14 cellular contexts compared by ENCODE assay signal in genomic region chr11:10320164-10320563, GRCh38. TPM values are rescaled to one million over a fixed set of nuclear protein-coding genes. Genes with fewer than 3 reads are reported as not detected.
DNase-seq lines count a peak whose midpoint lies in the region; ATAC-seq and TF ChIP-seq lines count a peak whose summit lies in the region.
"Had no signal": no experiment of that assay in that cellular context is flagged by ENCODE, and none has a peak within 500 bp of the region (broad histone marks: within the 10 kb centered on the region; RNA-seq: fewer than 3 reads in every experiment).

No MANE protein-coding gene starts in this region.

- POLR2A ChIA-PET in HEK293 (lab: Yijun Ruan, JAX), result interaction anchor here (1.4 kb wide), 1 partner anchor 16 kb away, joined by 4 read pairs; the partner anchor contains the start of gene ADM

- TF ChIP-seq POLR2A in esophagus muscularis mucosa (IDR thresholded peaks at IDR 0.05; ENCODE audit: low read depth) (no peak), right lobe of liver (IDR thresholded peaks at IDR 0.05) (no peak)

- intact Hi-C loops in esophagus muscularis mucosa (cut with DNase I) (loop anchor here (5.0 kb wide), 1 partner anchor 113 kb away; no protein-coding TSS in a partner anchor), right lobe of liver (cut with DNase I) (no loop called here)

- no peak for ATAC-seq in stimulated activated memory B cell treated with anti-CD40 and anti-IgM and Interleukin-4, amounts not matched to agents 10 μg/mL and 1 μg/mL and 100 μg/mL, for 72 hours
- ATAC-seq in HG02571 (IDR thresholded peaks at IDR 0.05; ENCODE audit: unreplicated experiment) (no peak), right lobe of liver (no peak)

- no peaks in the 10 kb centered on the region for H3K9me3 ChIP-seq in HEK293 (ENCODE audit: control insufficient read depth, insufficient read depth, low read depth, low read length)
- no peaks in the 10 kb centered on the region for H3K9me3 ChIP-seq in esophagus muscularis mucosa
- H3K9me3 ChIP-seq in right lobe of liver, result no peaks in the 10 kb centered on the region
- H3K9me3 ChIP-seq: BLaER1 had no signal

- TF ChIP-seq EP300 in esophagus muscularis mucosa (IDR thresholded peaks at IDR 0.05), result no peak

- H3K27ac ChIP-seq in HEK293 (ENCODE audit: extremely low read depth, low read depth, low read length), result no peak overlapping the region
- H3K27ac ChIP-seq in esophagus muscularis mucosa (replicated peaks in 1 of 4), result peak overlapping the region; percentile 16 to 76 (median 47)
- H3K27ac ChIP-seq in right lobe of liver, result no peak overlapping the region
- H3K27ac ChIP-seq: BLaER1, HL-60 had no signal

- 63% methylated on average over 1 of the region's 1 CpG for WGBS in esophagus muscularis mucosa
- WGBS in right lobe of liver (ENCODE audit: insufficient coverage, low coverage, low lambda C conversion rate, missing lambda C conversion rate), result 50% methylated on average over 1 of the region's 1 CpG

- H3K27me3 Mint-ChIP-seq in stimulated activated memory B cell treated with anti-CD40 and anti-IgM and Interleukin-4, amounts not matched to agents 10 μg/mL and 1 μg/mL and 100 μg/mL, for 72 hours, result peaks cover 30% of the 10 kb centered on the region

- H3K4me1 ChIP-seq in HEK293 (ENCODE audit: control insufficient read depth, insufficient read depth, low read length), result no peaks in the 10 kb centered on the region
- peaks cover 24 to 84% (median 77%) of the 10 kb centered on the region in 4 donors for H3K4me1 ChIP-seq in esophagus muscularis mucosa
- peaks cover 0 to 22% (median 9%) of the 10 kb centered on the region in 4 donors for H3K4me1 ChIP-seq in right lobe of liver

- no peaks in the 10 kb centered on the region for H3K36me3 Mint-ChIP-seq in stimulated activated memory B cell treated with anti-CD40 and anti-IgM and Interleukin-4, amounts not matched to agents 10 μg/mL and 1 μg/mL and 100 μg/mL, for 72 hours
- H3K36me3 Mint-ChIP-seq: CD4-positive, CD25-positive, alpha-beta regulatory T cell had no signal

- peak overlapping the region; percentile 100 for H3K27ac Mint-ChIP-seq in stimulated activated memory B cell treated with anti-CD40 and anti-IgM and Interleukin-4, amounts not matched to agents 10 μg/mL and 1 μg/mL and 100 μg/mL, for 72 hours
- H3K27ac Mint-ChIP-seq: CD4-positive, CD25-positive, alpha-beta regulatory T cell had no signal

- H3K36me3 ChIP-seq in HEK293 (ENCODE audit: control insufficient read depth in 2 of 2, insufficient read depth in 1 of 2, low read length in 2 of 2) (no peaks in the 10 kb centered on the region), esophagus muscularis mucosa (no peaks in the 10 kb centered on the region), right lobe of liver (no peaks in the 10 kb centered on the region)
- H3K36me3 ChIP-seq: BLaER1 had no signal

- no peak overlapping the region for H3K4me3 Mint-ChIP-seq in stimulated activated memory B cell treated with anti-CD40 and anti-IgM and Interleukin-4, amounts not matched to agents 10 μg/mL and 1 μg/mL and 100 μg/mL, for 72 hours
- H3K4me3 Mint-ChIP-seq: CD4-positive, CD25-positive, alpha-beta regulatory T cell had no signal

- H3K4me3 ChIP-seq in HEK293 (ENCODE audit: low read depth, low read length) (no peak overlapping the region), esophagus muscularis mucosa (no peak overlapping the region), right lobe of liver (no peak overlapping the region)
- H3K4me3 ChIP-seq: BLaER1 had no signal

- peaks cover 42% of the 10 kb centered on the region for H3K4me1 Mint-ChIP-seq in stimulated activated memory B cell treated with anti-CD40 and anti-IgM and Interleukin-4, amounts not matched to agents 10 μg/mL and 1 μg/mL and 100 μg/mL, for 72 hours

- H3K27me3 ChIP-seq in esophagus muscularis mucosa (no peaks in the 10 kb centered on the region), right lobe of liver (no peaks in the 10 kb centered on the region)
- H3K27me3 ChIP-seq: BLaER1 had no signal

- CTCF ChIA-PET in HEK293 (lab: Yijun Ruan, JAX), result interaction anchor here (0.9 to 2.8 kb wide), 7 partner anchors 11 to 1304 kb away, joined by 3 to 11 read pairs (median 4); no protein-coding TSS in a partner anchor

- DNase-seq in NCI-H69 (lab: John Stamatoyannopoulos, UW) (peak; percentile 44), esophagus muscularis mucosa (ENCODE audit: extremely low spot score) (no peak), foreskin melanocyte (no peak), right lobe of liver (no peak)
- DNase-seq: 8988T; AML-193; CD4-positive, CD25-positive, alpha-beta regulatory T cell; DMS 273 treated with DMSO at 0.1 percent for 48 hours; HCEC 1CT had no signal

- H3K9me3 Mint-ChIP-seq in stimulated activated memory B cell treated with anti-CD40 and anti-IgM and Interleukin-4, amounts not matched to agents 10 μg/mL and 1 μg/mL and 100 μg/mL, for 72 hours, result no peaks in the 10 kb centered on the region
- H3K9me3 Mint-ChIP-seq: CD4-positive, CD25-positive, alpha-beta regulatory T cell had no signal

- TF ChIP-seq CTCF in HEK293 (tag by site-specific recombination; IDR thresholded peaks at IDR 0.05), result no peak
- no peak for TF ChIP-seq CTCF in esophagus muscularis mucosa (IDR thresholded peaks at IDR 0.05)
- TF ChIP-seq CTCF in right lobe of liver (IDR thresholded peaks at IDR 0.05), result no peak

TF ChIP-seq in HEK293, 187 proteins besides CTCF, POLR2A, EP300 and RAD21:
- TF ChIP-seq ZNF830 (tag by site-specific recombination; IDR thresholded peaks at IDR 0.05; ENCODE audit: low read depth), result no peak
- peak; percentile 55 for TF ChIP-seq PRDM10 (tag by site-specific recombination; IDR thresholded peaks at IDR 0.05)
- TF ChIP-seq ZBTB10 (tag by site-specific recombination; IDR thresholded peaks at IDR 0.05), result no peak
- TF ChIP-seq ZNF140 (tag by site-specific recombination; IDR thresholded peaks at IDR 0.05), result no peak

RNA-seq across cellular contexts. Expression of gene ADM, which starts 15.3 kb away (rescaled TPM):
- total RNA-seq in esophagus muscularis mucosa (100 to 1,000 TPM in 2 of 4 donors, 10 to 100 TPM in 2; 57.3 to 152 (median 105) TPM), right lobe of liver (10 to 100 TPM in 5 of 6 experiments, 1 to 10 TPM in 1; 7.9 to 82.6 (median 21.6) TPM)

RNA-seq across cellular contexts. Expression of gene SBF2, which starts 26.1 kb away (rescaled TPM):
- total RNA-seq in esophagus muscularis mucosa (10 to 100 TPM; 44.6 to 59.4 (median 53.4) TPM), right lobe of liver (10 to 100 TPM; 13.7 to 28.4 (median 21.3) TPM)

Comparison
In these comparisons a context has a peak if more than half of its experiments do, and no peak if none do; other contexts are left out.
1. H3K27ac ChIP-seq: peak in esophagus muscularis mucosa (4 of 4); none in HEK293 (single experiment) and right lobe of liver (0 of 3).